Comparison of ENCODE assay signal across 1 cellular context in the genomic region with DNA sequence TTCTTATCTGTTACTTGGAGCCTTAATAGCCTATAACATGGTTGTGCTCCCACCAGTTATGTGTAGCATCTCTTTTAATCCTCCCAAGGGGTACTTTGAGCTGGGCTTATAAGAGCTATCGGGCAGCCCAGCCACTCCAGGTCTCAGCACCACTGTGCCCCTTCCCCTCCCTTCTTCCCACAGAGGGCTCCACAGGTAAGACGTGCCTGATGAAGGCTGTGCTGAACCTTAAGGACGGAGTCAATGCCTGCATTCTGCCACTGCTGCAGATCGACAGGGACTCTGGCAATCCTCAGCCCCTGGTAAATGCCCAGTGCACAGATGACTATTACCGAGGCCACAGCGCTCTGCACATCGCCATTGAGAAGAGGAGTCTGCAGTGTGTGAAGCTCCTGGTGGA.
TF ChIP-seq lines count a peak whose summit lies in the region.

No MANE protein-coding gene starts in this region.

TF ChIP-seq in H1, 55 proteins besides CTCF, POLR2A, EP300 and RAD21:
- TF ChIP-seq SUZ12 (IDR thresholded peaks at IDR 0.05; ENCODE audit: low read length) (no peak), GTF2F1 (IDR thresholded peaks at IDR 0.05; ENCODE audit: borderline replicate concordance, low read depth, low read length) (no peak), KDM4A (IDR thresholded peaks at IDR 0.05; ENCODE audit: low read depth, low read length, severe bottlenecking) (no peak), RFX5 (IDR thresholded peaks at IDR 0.05; ENCODE audit: borderline replicate concordance, low read depth, low read length) (no peak), TBP (IDR thresholded peaks at IDR 0.05; ENCODE audit: low read depth, low read length) (no peak), POLR2AphosphoS5 (IDR thresholded peaks at IDR 0.05; ENCODE audit: low read depth, low read length) (no peak)
TF ChIP-seq in H1: peak in this region for 0.
